25 cellular contexts compared by ENCODE assay signal in genomic region chr4:148530114-148530513, GRCh38.
"Had no signal": no experiment of that assay in that cellular context is flagged by ENCODE, and none has a peak within 500 bp of the region (broad histone marks: within the 10 kb centered on the region; RNA-seq: fewer than 3 reads in every experiment).

No MANE protein-coding gene starts in this region.

- H3K27me3 Mint-ChIP-seq: activated CD4-positive, alpha-beta T cell treated with anti-CD3 and anti-CD28 coated beads for 36 hours; activated naive CD4-positive, alpha-beta T cell treated with anti-CD3 and anti-CD28 coated beads, Interleukin-2, amount 10 ng/mL, durations not matched to agents 7 days and 5 days; activated naive CD8-positive, alpha-beta T cell treated with anti-CD3 and anti-CD28 coated beads for 36 hours; T-cell had no signal

- H3K27ac Mint-ChIP-seq: activated CD4-positive, alpha-beta memory T cell treated with anti-CD3 and anti-CD28 coated beads, Interleukin-2, amount 10 ng/mL, durations not matched to agents 7 days and 5 days; activated CD4-positive, alpha-beta T cell treated with anti-CD3 and anti-CD28 coated beads for 36 hours; activated naive CD4-positive, alpha-beta T cell treated with anti-CD3 and anti-CD28 coated beads, Interleukin-2, amount 10 ng/mL, durations not matched to agents 7 days and 5 days; activated naive CD8-positive, alpha-beta T cell treated with anti-CD3 and anti-CD28 coated beads for 36 hours; activated T-cell treated with anti-CD3 and anti-CD28 coated beads, Interleukin-2, amount 50 U/mL, for 72 hours; activated T-helper 2 cell treated with anti-CD3 and anti-CD28 coated beads, Interferon-gamma antibody, Interleukin-2, Interleukin-4, amounts not matched to agents 10 μg/mL and 5 μg/mL and 100 μg/mL, durations not matched to agents 14 hours and 24 hours and 36 hours; T-cell had no signal

- H3K4me3 Mint-ChIP-seq: activated CD4-positive, alpha-beta memory T cell treated with anti-CD3 and anti-CD28 coated beads, Interleukin-2, amount 10 ng/mL, durations not matched to agents 7 days and 5 days; activated CD4-positive, alpha-beta T cell treated with anti-CD3 and anti-CD28 coated beads for 36 hours; activated naive CD4-positive, alpha-beta T cell treated with anti-CD3 and anti-CD28 coated beads, Interleukin-2, amount 10 ng/mL, durations not matched to agents 7 days and 5 days; activated naive CD8-positive, alpha-beta T cell treated with anti-CD3 and anti-CD28 coated beads for 36 hours; activated T-cell treated with anti-CD3 and anti-CD28 coated beads, Interleukin-2, amount 50 U/mL, for 72 hours; T-cell had no signal

- H3K27ac ChIP-seq: SK-N-MC, VCaP had no signal

- DNase-seq: activated CD4-positive, alpha-beta memory T cell treated with anti-CD3 and anti-CD28 coated beads, Interleukin-2, amount 10 ng/mL, durations not matched to agents 7 days and 5 days; activated CD4-positive, alpha-beta T cell treated with anti-CD3 and anti-CD28 coated beads for 36 hours; activated CD4-positive, alpha-beta T cell treated with anti-CD3 and anti-CD28 coated beads, Interleukin-2, amount 50 U/mL, for 1 hour; activated gamma-delta T cell treated with Interleukin-2 at 50 U/mL for 16 hours; activated naive CD4-positive, alpha-beta T cell treated with anti-CD3 and anti-CD28 coated beads, Interleukin-2, amount 10 ng/mL, durations not matched to agents 7 days and 5 days; activated naive CD8-positive, alpha-beta T cell treated with anti-CD3 and anti-CD28 coated beads for 36 hours; activated T-cell treated with anti-CD3 and anti-CD28 coated beads, Interleukin-2, amount 50 U/mL, for 72 hours; anterior cingulate cortex; caudate nucleus; KG1; NCI-H1092; NCI-H1417; NCI-H1930; NCI-H2171; NCI-H2227 treated with DMSO at 0.1 percent for 48 hours; NCI-H446 treated with DMSO at 0.1 percent for 48 hours; NCI-H526 treated with DMSO at 0.1 percent for 48 hours; NCI-H82; SIG-M5; T-cell; T-helper 2 cell; T1000 had no signal

- H3K36me3 Mint-ChIP-seq: activated naive CD4-positive, alpha-beta T cell treated with anti-CD3 and anti-CD28 coated beads, Interleukin-2, amount 10 ng/mL, durations not matched to agents 7 days and 5 days had no signal

- ATAC-seq: activated CD4-positive, alpha-beta T cell treated with anti-CD3 and anti-CD28 coated beads for 36 hours; activated T-cell treated with anti-CD3 and anti-CD28 coated beads, Interleukin-2, amount 50 U/mL, for 72 hours; T-cell had no signal

- H3K4me3 ChIP-seq: SK-N-MC had no signal

- H3K4me1 Mint-ChIP-seq: activated CD4-positive, alpha-beta memory T cell treated with anti-CD3 and anti-CD28 coated beads, Interleukin-2, amount 10 ng/mL, durations not matched to agents 7 days and 5 days; activated CD4-positive, alpha-beta T cell treated with anti-CD3 and anti-CD28 coated beads for 36 hours; activated naive CD4-positive, alpha-beta T cell treated with anti-CD3 and anti-CD28 coated beads, Interleukin-2, amount 10 ng/mL, durations not matched to agents 7 days and 5 days; activated naive CD8-positive, alpha-beta T cell treated with anti-CD3 and anti-CD28 coated beads for 36 hours; T-cell had no signal
